Comparison of ENCODE assay signal across 1 cellular context in genomic region chr20:36270744-36271638, GRCh38.
A peak's percentile ranks its signal among the peaks of the same experiment; 100 is the strongest.
TF ChIP-seq lines count a peak whose summit lies in the region.

No MANE protein-coding gene starts in this region.

TF ChIP-seq in HepG2, 621 proteins besides CTCF, POLR2A, EP300 and RAD21 (continued from another document and continues in another):
- TF ChIP-seq ARID4A (CRISPR knock-in tag; IDR thresholded peaks at IDR 0.05; ENCODE audit: borderline replicate concordance) = peak; percentile 47; the same call in 1 of the 2 replicates
- peak; percentile 85 for TF ChIP-seq HOXA3 (CRISPR knock-in tag; IDR thresholded peaks at IDR 0.05)
- TF ChIP-seq UBTF (CRISPR knock-in tag; IDR thresholded peaks at IDR 0.05) = peak; percentile 47
- TF ChIP-seq ETV6 (CRISPR knock-in tag; conservative IDR thresholded peaks at IDR 0.05) = no peak; the same call in 1 of the 2 replicates
- peak; percentile 81 for TF ChIP-seq RXRA (CRISPR knock-in tag; IDR thresholded peaks at IDR 0.05)
- TF ChIP-seq CREB3 (CRISPR knock-in tag; IDR thresholded peaks at IDR 0.05) = no peak
- peak; percentile 44; the same call in 1 of the 2 replicates for TF ChIP-seq KDM5B (CRISPR knock-in tag; IDR thresholded peaks at IDR 0.05; ENCODE audit: borderline replicate concordance)
- TF ChIP-seq ARID5B (CRISPR knock-in tag; IDR thresholded peaks at IDR 0.05) = peak; percentile 60
- no peak for TF ChIP-seq MTA3 (CRISPR knock-in tag; IDR thresholded peaks at IDR 0.05)
- peak; percentile 74 for TF ChIP-seq HDAC1 (CRISPR knock-in tag; IDR thresholded peaks at IDR 0.05)
- no peak for TF ChIP-seq ZNF281 (CRISPR knock-in tag; IDR thresholded peaks at IDR 0.05; ENCODE audit: borderline replicate concordance)
- no peak; the same call in 1 of the 2 replicates for TF ChIP-seq MEIS1 (CRISPR knock-in tag; IDR thresholded peaks at IDR 0.05; ENCODE audit: borderline replicate concordance)
- TF ChIP-seq ZMAT5 (CRISPR knock-in tag; IDR thresholded peaks at IDR 0.05; ENCODE audit: borderline replicate concordance, low read depth) = no peak
- TF ChIP-seq SRY (CRISPR knock-in tag; IDR thresholded peaks at IDR 0.05) = peak; percentile 79; the same call in 1 of the 2 replicates
- peak; percentile 53; the same call in 1 of the 2 replicates for TF ChIP-seq MXD4 (CRISPR knock-in tag; IDR thresholded peaks at IDR 0.05)
- TF ChIP-seq ELF1 (CRISPR knock-in tag; IDR thresholded peaks at IDR 0.05) = peak; percentile 93
- peak; percentile 82 for TF ChIP-seq SOX5 (CRISPR knock-in tag; IDR thresholded peaks at IDR 0.05; ENCODE audit: borderline replicate concordance)
- peak; percentile 65; the same call in 1 of the 2 replicates for TF ChIP-seq BRD4 (CRISPR knock-in tag; IDR thresholded peaks at IDR 0.05)
- TF ChIP-seq ZNF513 (CRISPR knock-in tag; conservative IDR thresholded peaks at IDR 0.05) = no peak
- no peak for TF ChIP-seq ZNF704 (CRISPR knock-in tag; IDR thresholded peaks at IDR 0.05; ENCODE audit: borderline replicate concordance)
- TF ChIP-seq NFE2L1 (CRISPR knock-in tag; IDR thresholded peaks at IDR 0.05; ENCODE audit: borderline replicate concordance) = no peak
- peak; percentile 87 for TF ChIP-seq ZBTB38 (CRISPR knock-in tag; IDR thresholded peaks at IDR 0.05)
- no peak for TF ChIP-seq SNRNP70 (IDR thresholded peaks at IDR 0.05; ENCODE audit: low read depth, low read length)
- TF ChIP-seq ZNF276 (CRISPR knock-in tag; IDR thresholded peaks at IDR 0.05; ENCODE audit: low read depth) = 0 out of 2 replicates have a peak, but pooled peaks have one; percentile 22
- TF ChIP-seq ARID3A (IDR thresholded peaks at IDR 0.05; ENCODE audit: low read depth, low read length) = no peak
- no peak for TF ChIP-seq ZNF124 (CRISPR knock-in tag; IDR thresholded peaks at IDR 0.05)
- TF ChIP-seq REXO4 (CRISPR knock-in tag; IDR thresholded peaks at IDR 0.05; ENCODE audit: borderline replicate concordance) = no peak
- TF ChIP-seq MATR3 (CRISPR knock-in tag; IDR thresholded peaks at IDR 0.05) = no peak
- TF ChIP-seq SRSF4 (IDR thresholded peaks at IDR 0.05; ENCODE audit: low read depth, low read length, poor library complexity, severe bottlenecking) = no peak
- TF ChIP-seq ZBTB7B (CRISPR knock-in tag; IDR thresholded peaks at IDR 0.05) = 0 out of 2 replicates have a peak, but pooled peaks have one; percentile 30
- TF ChIP-seq HOXA7 (CRISPR knock-in tag; IDR thresholded peaks at IDR 0.05) = no peak
- TF ChIP-seq NFIC (IDR thresholded peaks at IDR 0.05; ENCODE audit: low read length) = no peak
- TF ChIP-seq SUZ12 (IDR thresholded peaks at IDR 0.05; ENCODE audit: low read depth, low read length) = no peak
- TF ChIP-seq ZNF75D (CRISPR knock-in tag; IDR thresholded peaks at IDR 0.05; ENCODE audit: borderline replicate concordance) = no peak
- no peak for TF ChIP-seq TP53 (CRISPR knock-in tag; conservative IDR thresholded peaks at IDR 0.05)
- 0 out of 2 replicates have a peak, but pooled peaks have one; percentile 42 for TF ChIP-seq EEA1 (CRISPR knock-in tag; IDR thresholded peaks at IDR 0.05; ENCODE audit: borderline replicate concordance)
- no peak for TF ChIP-seq ZSCAN22 (CRISPR knock-in tag; IDR thresholded peaks at IDR 0.05)
